Comparison of ENCODE assay signal across 18 cellular contexts in the genomic region with DNA sequence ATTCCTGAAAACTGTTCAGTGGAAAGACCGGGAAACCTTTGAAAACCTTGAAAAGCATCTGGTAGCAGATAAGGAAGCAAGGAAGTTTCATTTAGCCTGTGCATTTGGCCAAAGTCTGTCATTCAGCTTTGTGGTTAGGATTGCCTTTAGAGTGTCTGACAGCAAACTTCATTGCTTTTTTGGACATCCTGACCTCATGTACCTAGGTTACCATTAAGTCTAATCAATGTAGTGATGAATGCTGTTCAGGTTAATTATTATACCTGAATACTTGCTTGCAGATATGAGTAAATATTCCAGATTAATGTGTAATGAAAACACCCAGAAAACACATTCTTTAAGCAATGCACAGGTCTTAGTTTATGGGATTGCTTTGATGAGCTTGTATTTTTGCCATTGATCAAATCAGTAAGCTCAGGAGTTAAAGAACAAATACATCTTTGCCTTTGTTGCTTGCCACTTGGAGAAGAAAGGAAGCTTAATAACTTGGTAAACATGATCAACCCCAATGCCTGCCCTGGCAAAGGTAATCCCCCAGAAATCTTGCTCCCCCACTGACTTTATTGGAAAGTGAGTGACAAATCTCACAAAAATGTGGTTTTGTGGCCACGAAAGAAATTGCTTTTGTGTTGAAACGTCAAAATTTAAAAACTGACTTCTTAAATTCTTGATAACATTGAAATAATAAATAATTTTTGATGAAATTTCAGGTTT.
DNase-seq lines count a peak whose midpoint lies in the region; ATAC-seq, FAIRE-seq and TF ChIP-seq lines count a peak whose summit lies in the region.
"Had no signal": no experiment of that assay in that cellular context is flagged by ENCODE, and none has a peak within 500 bp of the region (broad histone marks: within the 10 kb centered on the region; RNA-seq: fewer than 3 reads in every experiment).

No MANE protein-coding gene starts in this region.

- 3% methylated on average over 3 of the region's 3 CpGs for WGBS in A549 (ENCODE audit: missing lambda C conversion rate)

- CTCF ChIA-PET in A549 (lab: Yijun Ruan, JAX): interaction anchor here (1.6 to 2.1 kb wide), 3 partner anchors 12 to 220 kb away, joined by 3 to 9 read pairs (median 8); no protein-coding TSS in a partner anchor

- DNase-seq in A549 (ENCODE audit: low read depth in 1 of 2, low spot score in 1 of 2) (no peak), NCI-H1092 treated with DMSO at 0.1 percent for 48 hours (lab: John Stamatoyannopoulos, UW) (peak; percentile 88), fibroblast of mammary gland (ENCODE audit: low read depth) (peak; percentile 3), NCI-H82 (lab: John Stamatoyannopoulos, UW) (no peak)
- no peak for DNase-seq in stimulated activated CD4-positive, alpha-beta T cell treated with anti-CD3 and anti-CD28 coated beads, Interleukin-4, amount 100 ng/mL, for 24 hours
- no peak for DNase-seq in activated effector memory CD4-positive, alpha-beta T cell treated with Interleukin-2 at 50 U/mL for 16 hours
- DNase-seq: colonic mucosa; foreskin keratinocyte; GDM1; IMR-90; left cardiac atrium; MV-4-11; NCI-H2107; stimulated activated CD4-positive, alpha-beta T cell treated with anti-CD3 and anti-CD28 coated beads, Interleukin-15, amount 100 ng/mL, for 24 hours had no signal

- TF ChIP-seq CTCF in A549 (IDR thresholded peaks at IDR 0.05) (no peak), fibroblast of mammary gland (conservative IDR thresholded peaks at IDR 0.05; ENCODE audit: control insufficient read depth, insufficient read depth, low read depth, low read length) (no peak)

- H3K4me2 ChIP-seq in A549: peak overlapping the region; percentile 62

- TF ChIP-seq RAD21 in A549 (conservative IDR thresholded peaks at IDR 0.05 in 1 of 2, IDR thresholded peaks at IDR 0.05 in 1 of 2): no peak

- H3K9me3 ChIP-seq in A549: no peaks in the 10 kb centered on the region
- H3K9me3 ChIP-seq: colonic mucosa had no signal

- H3K27ac ChIP-seq in A549: no peak overlapping the region
- H3K27ac ChIP-seq: colonic mucosa, foreskin keratinocyte had no signal

- H3K4me3 ChIP-seq in A549 (no peak overlapping the region), fibroblast of mammary gland (ENCODE audit: control insufficient read depth, low read depth, low read length) (no peak overlapping the region)
- H3K4me3 ChIP-seq: colonic mucosa had no signal

- no peak for TF ChIP-seq POLR2A in A549 (IDR thresholded peaks at IDR 0.05; ENCODE audit: low read length)

- no peak for TF ChIP-seq EP300 in A549 (IDR thresholded peaks at IDR 0.05)

- POLR2A ChIA-PET in A549 (lab: Yijun Ruan, JAX): no interaction called here

- peaks cover 21% of the 10 kb centered on the region for H3K4me1 ChIP-seq in A549
- H3K4me1 ChIP-seq: colonic mucosa, foreskin keratinocyte had no signal

- FAIRE-seq in A549 (lab: Jason Lieb, UNC): no peak
- FAIRE-seq: GM12892, urothelium cell line had no signal

- peak in 1 of 2 experiments; percentile 21; a peak in 1 of 6 replicates for ATAC-seq in A549
- peak; percentile 42 for ATAC-seq in GM18867 (IDR thresholded peaks at IDR 0.05; ENCODE audit: unreplicated experiment)
- ATAC-seq in HG03469 (IDR thresholded peaks at IDR 0.05; ENCODE audit: unreplicated experiment): no peak
- ATAC-seq: left cardiac atrium had no signal

TF ChIP-seq in A549, 52 proteins besides CTCF, POLR2A, EP300 and RAD21:
- TF ChIP-seq, protein P1, sequence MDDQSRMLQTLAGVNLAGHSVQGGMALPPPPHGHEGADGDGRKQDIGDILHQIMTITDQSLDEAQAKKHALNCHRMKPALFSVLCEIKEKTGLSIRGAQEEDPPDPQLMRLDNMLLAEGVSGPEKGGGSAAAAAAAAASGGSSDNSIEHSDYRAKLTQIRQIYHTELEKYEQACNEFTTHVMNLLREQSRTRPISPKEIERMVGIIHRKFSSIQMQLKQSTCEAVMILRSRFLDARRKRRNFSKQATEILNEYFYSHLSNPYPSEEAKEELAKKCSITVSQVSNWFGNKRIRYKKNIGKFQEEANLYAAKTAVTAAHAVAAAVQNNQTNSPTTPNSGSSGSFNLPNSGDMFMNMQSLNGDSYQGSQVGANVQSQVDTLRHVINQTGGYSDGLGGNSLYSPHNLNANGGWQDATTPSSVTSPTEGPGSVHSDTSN (IDR thresholded peaks at IDR 0.05): no peak
- TF ChIP-seq SMC3 (IDR thresholded peaks at IDR 0.05) (no peak), TP53 (CRISPR knock-in tag; IDR thresholded peaks at IDR 0.05) (no peak), CEBPB (IDR thresholded peaks at IDR 0.05) (no peak), CHD2 (IDR thresholded peaks at IDR 0.05; ENCODE audit: low read length, partially characterized antibody) (no peak), BHLHE40 (IDR thresholded peaks at IDR 0.05; ENCODE audit: low read depth, low read length) (no peak), RNF2 (IDR thresholded peaks at IDR 0.05; ENCODE audit: borderline replicate concordance, low read depth) (no peak), HEYL (CRISPR knock-in tag; IDR thresholded peaks at IDR 0.05) (no peak), MAZ (IDR thresholded peaks at IDR 0.05; ENCODE audit: borderline replicate concordance, low read depth, low read length) (no peak), ZC3H11A (IDR thresholded peaks at IDR 0.05) (no peak), CHD4 (IDR thresholded peaks at IDR 0.05; ENCODE audit: borderline replicate concordance) (no peak), FOXS1 (CRISPR knock-in tag; IDR thresholded peaks at IDR 0.05) (no peak), ESRRA (IDR thresholded peaks at IDR 0.05; ENCODE audit: borderline replicate concordance, low read length) (no peak)
- TF ChIP-seq, protein P2, sequence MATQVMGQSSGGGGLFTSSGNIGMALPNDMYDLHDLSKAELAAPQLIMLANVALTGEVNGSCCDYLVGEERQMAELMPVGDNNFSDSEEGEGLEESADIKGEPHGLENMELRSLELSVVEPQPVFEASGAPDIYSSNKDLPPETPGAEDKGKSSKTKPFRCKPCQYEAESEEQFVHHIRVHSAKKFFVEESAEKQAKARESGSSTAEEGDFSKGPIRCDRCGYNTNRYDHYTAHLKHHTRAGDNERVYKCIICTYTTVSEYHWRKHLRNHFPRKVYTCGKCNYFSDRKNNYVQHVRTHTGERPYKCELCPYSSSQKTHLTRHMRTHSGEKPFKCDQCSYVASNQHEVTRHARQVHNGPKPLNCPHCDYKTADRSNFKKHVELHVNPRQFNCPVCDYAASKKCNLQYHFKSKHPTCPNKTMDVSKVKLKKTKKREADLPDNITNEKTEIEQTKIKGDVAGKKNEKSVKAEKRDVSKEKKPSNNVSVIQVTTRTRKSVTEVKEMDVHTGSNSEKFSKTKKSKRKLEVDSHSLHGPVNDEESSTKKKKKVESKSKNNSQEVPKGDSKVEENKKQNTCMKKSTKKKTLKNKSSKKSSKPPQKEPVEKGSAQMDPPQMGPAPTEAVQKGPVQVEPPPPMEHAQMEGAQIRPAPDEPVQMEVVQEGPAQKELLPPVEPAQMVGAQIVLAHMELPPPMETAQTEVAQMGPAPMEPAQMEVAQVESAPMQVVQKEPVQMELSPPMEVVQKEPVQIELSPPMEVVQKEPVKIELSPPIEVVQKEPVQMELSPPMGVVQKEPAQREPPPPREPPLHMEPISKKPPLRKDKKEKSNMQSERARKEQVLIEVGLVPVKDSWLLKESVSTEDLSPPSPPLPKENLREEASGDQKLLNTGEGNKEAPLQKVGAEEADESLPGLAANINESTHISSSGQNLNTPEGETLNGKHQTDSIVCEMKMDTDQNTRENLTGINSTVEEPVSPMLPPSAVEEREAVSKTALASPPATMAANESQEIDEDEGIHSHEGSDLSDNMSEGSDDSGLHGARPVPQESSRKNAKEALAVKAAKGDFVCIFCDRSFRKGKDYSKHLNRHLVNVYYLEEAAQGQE (IDR thresholded peaks at IDR 0.05): no peak
- TF ChIP-seq, protein P3, sequence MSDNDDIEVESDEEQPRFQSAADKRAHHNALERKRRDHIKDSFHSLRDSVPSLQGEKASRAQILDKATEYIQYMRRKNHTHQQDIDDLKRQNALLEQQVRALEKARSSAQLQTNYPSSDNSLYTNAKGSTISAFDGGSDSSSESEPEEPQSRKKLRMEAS (IDR thresholded peaks at IDR 0.05): no peak
- TF ChIP-seq, protein P4, sequence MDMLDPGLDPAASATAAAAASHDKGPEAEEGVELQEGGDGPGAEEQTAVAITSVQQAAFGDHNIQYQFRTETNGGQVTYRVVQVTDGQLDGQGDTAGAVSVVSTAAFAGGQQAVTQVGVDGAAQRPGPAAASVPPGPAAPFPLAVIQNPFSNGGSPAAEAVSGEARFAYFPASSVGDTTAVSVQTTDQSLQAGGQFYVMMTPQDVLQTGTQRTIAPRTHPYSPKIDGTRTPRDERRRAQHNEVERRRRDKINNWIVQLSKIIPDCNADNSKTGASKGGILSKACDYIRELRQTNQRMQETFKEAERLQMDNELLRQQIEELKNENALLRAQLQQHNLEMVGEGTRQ (IDR thresholded peaks at IDR 0.05): no peak

Comparison
In these comparisons a context has a peak if more than half of its experiments do, and no peak if none do; other contexts are left out.
1. DNase-seq: peak in NCI-H1092 treated with DMSO at 0.1 percent for 48 hours (single experiment) and fibroblast of mammary gland (single experiment); none in A549 (0 of 2), NCI-H82 (single experiment), stimulated activated CD4-positive, alpha-beta T cell treated with anti-CD3 and anti-CD28 coated beads, Interleukin-4, amount 100 ng/mL, for 24 hours (single experiment) and activated effector memory CD4-positive, alpha-beta T cell treated with Interleukin-2 at 50 U/mL for 16 hours (single experiment).